ENCODE assay signal across 23 cellular contexts in the genomic region with DNA sequence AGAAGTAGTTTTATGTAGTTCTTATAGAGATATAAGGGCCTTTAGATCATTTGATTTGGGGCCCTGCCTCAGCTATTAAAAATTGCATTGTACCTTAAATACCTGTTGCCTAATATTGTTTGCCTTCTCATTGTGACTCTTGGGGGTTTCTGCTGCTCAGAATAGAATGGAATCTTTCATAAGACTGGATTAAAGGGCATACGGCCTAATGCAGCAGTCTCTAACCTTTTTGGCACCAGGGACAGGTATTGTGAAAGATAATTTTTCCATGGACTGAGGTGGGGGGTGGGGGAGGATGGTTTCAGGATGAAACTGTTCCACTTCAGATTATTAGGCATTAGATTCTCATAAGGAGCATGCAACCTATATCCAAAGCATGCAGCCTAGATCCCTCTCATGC.
"Had no signal": no experiment of that assay in that cellular context is flagged by ENCODE, and none has a peak within 500 bp of the region (broad histone marks: within the 10 kb centered on the region; RNA-seq: fewer than 3 reads in every experiment).

No MANE protein-coding gene starts in this region.

- H3K4me3 ChIP-seq: cardiac muscle cell, left lung, mucosa of descending colon, pancreas, prostate gland, sigmoid colon, suprapubic skin, thyroid gland had no signal

- H3K9me3 Mint-ChIP-seq: dendritic cell treated with granulocyte-macrophage colony-stimulating factor and Interleukin-4, amounts not matched to agents 40 ng/mL and 50 ng/mL, for 4 days; endodermal cell; immature natural killer cell; type B pancreatic cell had no signal

- DNase-seq: cerebellar nuclear complex; endodermal cell; immature natural killer cell; left lung; mucosa of descending colon; naive thymus-derived CD8-positive, alpha-beta T cell; nucleus accumbens; pancreas; retina; sigmoid colon; small intestine; stimulated activated CD4-positive, alpha-beta T cell treated with anti-CD3 and anti-CD28 coated beads, Interleukin-12 subunit alpha, Interleukin-12 subunit beta, amount 100 ng/mL, for 4 hours; stimulated activated naive CD4-positive, alpha-beta T cell treated with Interleukin-2 at 50 U/mL for 16 hours; thyroid gland had no signal

- H3K27ac ChIP-seq: cardiac muscle cell, left lung, pancreas, prostate gland, sigmoid colon, suprapubic skin, thyroid gland had no signal

- FAIRE-seq: colon, frontal cortex, keratinocyte, pancreas, small intestine, urothelium cell line had no signal

- H3K27ac Mint-ChIP-seq: dendritic cell treated with granulocyte-macrophage colony-stimulating factor and Interleukin-4, amounts not matched to agents 40 ng/mL and 50 ng/mL, for 4 days; endodermal cell; immature natural killer cell; naive thymus-derived CD8-positive, alpha-beta T cell; type B pancreatic cell had no signal

- H3K9me3 ChIP-seq: left lung, mucosa of descending colon, pancreas, prostate gland, sigmoid colon, suprapubic skin, thyroid gland had no signal

- H3K4me1 ChIP-seq: prostate gland, thyroid gland had no signal

- ATAC-seq: left lung; mucosa of descending colon; naive thymus-derived CD8-positive, alpha-beta T cell; pancreas had no signal

- H3K36me3 ChIP-seq: cardiac muscle cell, left lung, pancreas, prostate gland, sigmoid colon, suprapubic skin, thyroid gland had no signal

- H3K4me3 Mint-ChIP-seq: dendritic cell treated with granulocyte-macrophage colony-stimulating factor and Interleukin-4, amounts not matched to agents 40 ng/mL and 50 ng/mL, for 4 days; endodermal cell; immature natural killer cell; naive thymus-derived CD8-positive, alpha-beta T cell; type B pancreatic cell had no signal

- H3K27me3 Mint-ChIP-seq: dendritic cell treated with granulocyte-macrophage colony-stimulating factor and Interleukin-4, amounts not matched to agents 40 ng/mL and 50 ng/mL, for 4 days; naive thymus-derived CD8-positive, alpha-beta T cell; type B pancreatic cell had no signal

- H3K4me1 Mint-ChIP-seq: immature natural killer cell had no signal

- H3K27me3 ChIP-seq: cardiac muscle cell, left lung, pancreas, sigmoid colon, suprapubic skin, thyroid gland had no signal
